In genomic region chr22:19718255-19719054, GRCh38 we compare ENCODE assay signal across 8 cellular contexts. TPM values are rescaled to one million over a fixed set of nuclear protein-coding genes. Genes with fewer than 3 reads are reported as not detected.
DNase-seq lines count a peak whose midpoint lies in the region; ATAC-seq and TF ChIP-seq lines count a peak whose summit lies in the region.

No MANE protein-coding gene starts in this region.

- CTCF ChIA-PET in activated CD8-positive, alpha-beta memory T cell treated with anti-CD3 and anti-CD28 coated beads, Interleukin-2, amount 10 ng/mL, durations not matched to agents 7 days and 5 days (lab: Charles Lee), result interaction anchor here (1.1 to 3.0 kb wide), 3 partner anchors 12 to 138 kb away, joined by 3 to 13 read pairs (median 5); no protein-coding TSS in a partner anchor

- intact Hi-C loops in testis (cut with DNase I; ENCODE audit: low total_unique reads), result no loop called here

- H3K4me3 Mint-ChIP-seq in activated CD8-positive, alpha-beta memory T cell treated with anti-CD3 and anti-CD28 coated beads, Interleukin-2, amount 10 ng/mL, durations not matched to agents 7 days and 5 days, result no peak overlapping the region
- no peak overlapping the region for H3K4me3 Mint-ChIP-seq in activated T-helper 17 cell treated with anti-CD3 and anti-CD28 coated beads, Interleukin-2, amount 50 U/mL, for 72 hours

- TF ChIP-seq POLR2A in testis (IDR thresholded peaks at IDR 0.05), result no peak

- peak overlapping the region; percentile 79 to 85 for H3K27ac ChIP-seq in testis

- WGBS in testis, 2 donors, result 1 to 2% methylated on average over 26 to 66 of the region's 105 CpGs

- H3K27me3 Mint-ChIP-seq in activated CD8-positive, alpha-beta memory T cell treated with anti-CD3 and anti-CD28 coated beads, Interleukin-2, amount 10 ng/mL, durations not matched to agents 7 days and 5 days, result peaks cover 52% of the 10 kb centered on the region
- H3K27me3 Mint-ChIP-seq in activated T-helper 17 cell treated with anti-CD3 and anti-CD28 coated beads, Interleukin-2, amount 50 U/mL, for 72 hours, result peaks cover 24% of the 10 kb centered on the region

- no peaks in the 10 kb centered on the region for H3K9me3 ChIP-seq in testis

- no peaks in the 10 kb centered on the region for H3K9me3 Mint-ChIP-seq in activated CD8-positive, alpha-beta memory T cell treated with anti-CD3 and anti-CD28 coated beads, Interleukin-2, amount 10 ng/mL, durations not matched to agents 7 days and 5 days (ENCODE audit: low read depth)
- no peaks in the 10 kb centered on the region for H3K9me3 Mint-ChIP-seq in activated T-helper 17 cell treated with anti-CD3 and anti-CD28 coated beads, Interleukin-2, amount 50 U/mL, for 72 hours

- peaks cover 27% of the 10 kb centered on the region for H3K4me1 ChIP-seq in testis

- no peaks in the 10 kb centered on the region for H3K36me3 Mint-ChIP-seq in activated CD8-positive, alpha-beta memory T cell treated with anti-CD3 and anti-CD28 coated beads, Interleukin-2, amount 10 ng/mL, durations not matched to agents 7 days and 5 days
- peaks cover 7% of the 10 kb centered on the region for H3K36me3 Mint-ChIP-seq in activated T-helper 17 cell treated with anti-CD3 and anti-CD28 coated beads, Interleukin-2, amount 50 U/mL, for 72 hours (ENCODE audit: low read depth)

- H3K4me1 Mint-ChIP-seq in activated CD8-positive, alpha-beta memory T cell treated with anti-CD3 and anti-CD28 coated beads, Interleukin-2, amount 10 ng/mL, durations not matched to agents 7 days and 5 days, result peaks cover 6% of the 10 kb centered on the region
- no peaks in the 10 kb centered on the region for H3K4me1 Mint-ChIP-seq in activated T-helper 17 cell treated with anti-CD3 and anti-CD28 coated beads, Interleukin-2, amount 50 U/mL, for 72 hours

- no peaks in the 10 kb centered on the region for H3K27me3 ChIP-seq in testis

- TF ChIP-seq CTCF in testis (IDR thresholded peaks at IDR 0.05), result peak in 1 of 3 experiments; percentile 13

- ATAC-seq in activated CD8-positive, alpha-beta memory T cell treated with anti-CD3 and anti-CD28 coated beads, Interleukin-2, amount 10 ng/mL, durations not matched to agents 7 days and 5 days, result peak; percentile 59
- ATAC-seq in activated T-helper 17 cell treated with anti-CD3 and anti-CD28 coated beads, Interleukin-2, amount 50 U/mL, for 72 hours (replicated peaks), result peak; percentile 40
- ATAC-seq in HG03025 (IDR thresholded peaks at IDR 0.05; ENCODE audit: low FRiP score, unreplicated experiment) (no peak), GM19455 (IDR thresholded peaks at IDR 0.05; ENCODE audit: unreplicated experiment) (no peak)

- H3K27ac Mint-ChIP-seq in activated CD8-positive, alpha-beta memory T cell treated with anti-CD3 and anti-CD28 coated beads, Interleukin-2, amount 10 ng/mL, durations not matched to agents 7 days and 5 days, result no peak overlapping the region
- H3K27ac Mint-ChIP-seq in activated T-helper 17 cell treated with anti-CD3 and anti-CD28 coated beads, Interleukin-2, amount 50 U/mL, for 72 hours, result no peak overlapping the region

- DNase-seq in activated CD8-positive, alpha-beta memory T cell treated with anti-CD3 and anti-CD28 coated beads, Interleukin-2, amount 10 ng/mL, durations not matched to agents 7 days and 5 days, result no peak
- no peak for DNase-seq in activated CD8-positive, alpha-beta memory T cell treated with anti-CD3 and anti-CD28 coated beads for 24 hours
- peak; percentile 58 for DNase-seq in inferior parietal cortex (ENCODE audit: extremely low spot score)
- no peak for DNase-seq in testis
- DNase-seq in midbrain (lab: John Stamatoyannopoulos, UW), result no peak

- H3K4me3 ChIP-seq in testis, result peak overlapping the region; percentile 67 to 84

- H3K36me3 ChIP-seq in testis (ENCODE audit: low read depth, missing control alignments), result no peaks in the 10 kb centered on the region

RNA-seq across cellular contexts. Expression of gene SEPTIN5, which starts 4.2 kb away (rescaled TPM):
- total RNA-seq in activated CD8-positive, alpha-beta memory T cell treated with anti-CD3 and anti-CD28 coated beads, Interleukin-2, amount 10 ng/mL, durations not matched to agents 7 days and 5 days, result under 1 TPM in 1 of 2 experiments, not detected in 1; 0.30 TPM
- under 1 TPM; 0.41 to 0.42 TPM for total RNA-seq in activated T-helper 17 cell treated with anti-CD3 and anti-CD28 coated beads, Interleukin-2, amount 50 U/mL, for 72 hours
- 10 to 100 TPM; 68.9 to 89.3 TPM for total RNA-seq in testis
- polyA plus RNA-seq in testis (ENCODE audit: insufficient read depth, low read depth, low replicate concordance), result 33.9 TPM

RNA-seq across cellular contexts. Expression of gene GP1BB, which starts 4.9 kb away (rescaled TPM):
- total RNA-seq in activated CD8-positive, alpha-beta memory T cell treated with anti-CD3 and anti-CD28 coated beads, Interleukin-2, amount 10 ng/mL, durations not matched to agents 7 days and 5 days, result not detected
- total RNA-seq in activated T-helper 17 cell treated with anti-CD3 and anti-CD28 coated beads, Interleukin-2, amount 50 U/mL, for 72 hours, result not detected
- 10 to 100 TPM; 28.0 to 65.1 TPM for total RNA-seq in testis
- not detected for polyA plus RNA-seq in testis (ENCODE audit: insufficient read depth, low read depth, low replicate concordance)

RNA-seq across cellular contexts. Expression of gene TBX1, which starts 42.1 kb away (rescaled TPM):
- 1 to 10 TPM in 1 of 2 experiments, under 1 TPM in 1; 0.91 to 1.1 TPM for total RNA-seq in activated CD8-positive, alpha-beta memory T cell treated with anti-CD3 and anti-CD28 coated beads, Interleukin-2, amount 10 ng/mL, durations not matched to agents 7 days and 5 days
- not detected for total RNA-seq in activated T-helper 17 cell treated with anti-CD3 and anti-CD28 coated beads, Interleukin-2, amount 50 U/mL, for 72 hours
- 10 to 100 TPM; 23.3 to 43.4 TPM for total RNA-seq in testis
- polyA plus RNA-seq in testis (ENCODE audit: insufficient read depth, low read depth, low replicate concordance), result 18.1 TPM

Comparison
In these comparisons a context has a peak if more than half of its experiments do, and no peak if none do; other contexts are left out.
1. ATAC-seq: peak in activated CD8-positive, alpha-beta memory T cell treated with anti-CD3 and anti-CD28 coated beads, Interleukin-2, amount 10 ng/mL, durations not matched to agents 7 days and 5 days (single experiment) and activated T-helper 17 cell treated with anti-CD3 and anti-CD28 coated beads, Interleukin-2, amount 50 U/mL, for 72 hours (single experiment); none in HG03025 (single experiment) and GM19455 (single experiment).
2. RNA of gene SEPTIN5, which starts 4.2 kb away (total RNA-seq): 68.9 to 89.3 TPM in testis; 0.41 to 0.42 TPM in activated T-helper 17 cell treated with anti-CD3 and anti-CD28 coated beads, Interleukin-2, amount 50 U/mL, for 72 hours and 0.30 TPM in activated CD8-positive, alpha-beta memory T cell treated with anti-CD3 and anti-CD28 coated beads, Interleukin-2, amount 10 ng/mL, durations not matched to agents 7 days and 5 days; every median in the first group is over 10 times any median in the second.
3. RNA of gene GP1BB, which starts 4.9 kb away (total RNA-seq): 28.0 to 65.1 TPM in testis; not detected in activated T-helper 17 cell treated with anti-CD3 and anti-CD28 coated beads, Interleukin-2, amount 50 U/mL, for 72 hours and not detected in activated CD8-positive, alpha-beta memory T cell treated with anti-CD3 and anti-CD28 coated beads, Interleukin-2, amount 10 ng/mL, durations not matched to agents 7 days and 5 days; every median in the first group is over 10 times any median in the second.
4. RNA of gene TBX1, which starts 42.1 kb away (total RNA-seq): 23.3 to 43.4 TPM in testis; 0.91 to 1.1 TPM in activated CD8-positive, alpha-beta memory T cell treated with anti-CD3 and anti-CD28 coated beads, Interleukin-2, amount 10 ng/mL, durations not matched to agents 7 days and 5 days and not detected in activated T-helper 17 cell treated with anti-CD3 and anti-CD28 coated beads, Interleukin-2, amount 50 U/mL, for 72 hours; every median in the first group is over 10 times any median in the second.